In genomic region chr19:45448887-45449299, GRCh38 we compare ENCODE assay signal across 10 cellular contexts. TPM values are rescaled to one million over a fixed set of nuclear protein-coding genes. Genes with fewer than 3 reads are reported as not detected.
DNase-seq lines count a peak whose midpoint lies in the region; ATAC-seq, FAIRE-seq and TF ChIP-seq lines count a peak whose summit lies in the region.
"Had no signal": no experiment of that assay in that cellular context is flagged by ENCODE, and none has a peak within 500 bp of the region (broad histone marks: within the 10 kb centered on the region; RNA-seq: fewer than 3 reads in every experiment).

No MANE protein-coding gene starts in this region.

- ATAC-seq in HepG2 (no peak), right lobe of liver (no peak), HG02763 (IDR thresholded peaks at IDR 0.05; ENCODE audit: unreplicated experiment) (no peak), GM18858 (IDR thresholded peaks at IDR 0.05; ENCODE audit: unreplicated experiment) (no peak)

- H3K4me3 ChIP-seq in HepG2 (replicated peaks in 1 of 3; ENCODE audit: insufficient read depth in 1 of 3, low read depth in 2 of 3, low read length in 3 of 3) (peak overlapping the region in 1 of 3 experiments; percentile 32; a peak in 2 of 6 replicates), right lobe of liver (no peak overlapping the region)

- H4K20me1 ChIP-seq in HepG2 (ENCODE audit: insufficient read depth, low read length): no peaks in the 10 kb centered on the region

- TF ChIP-seq RAD21 in HepG2 (CRISPR knock-in tag; IDR thresholded peaks at IDR 0.05): no peak

- intact Hi-C loops in HepG2 (cut with micrococcal nuclease; ENCODE audit: unreplicated experiment): no loop called here
- intact Hi-C loops in right lobe of liver (cut with DNase I): no loop called here

- no peak overlapping the region for H2AFZ ChIP-seq in HepG2 (ENCODE audit: low read length)
- H2AFZ ChIP-seq: parathyroid adenoma had no signal

- no TSS peak for BruUV-seq in HepG2 (replicated peaks; lab: Mats Ljungman, UMichigan)

- H3K4me1 Mint-ChIP-seq in activated naive CD8-positive, alpha-beta T cell treated with anti-CD3 and anti-CD28 coated beads for 36 hours: peaks cover 36% of the 10 kb centered on the region

- no peaks in the 10 kb centered on the region for H3K79me2 ChIP-seq in HepG2 (ENCODE audit: insufficient read depth, low read length)

- H3K27ac ChIP-seq in HepG2 (ENCODE audit: extremely low read length, insufficient read depth, low read length): peak overlapping the region; percentile 17
- H3K27ac ChIP-seq in right lobe of liver: no peak overlapping the region
- H3K27ac ChIP-seq: parathyroid adenoma had no signal

- H3K4me3 Mint-ChIP-seq in activated naive CD8-positive, alpha-beta T cell treated with anti-CD3 and anti-CD28 coated beads for 36 hours: peak overlapping the region; percentile 46

- DNase-seq in HepG2 (ENCODE audit: low spot score) (peak; percentile 60), right lobe of liver (no peak), kidney tubule cell (ENCODE audit: low spot score) (peak; percentile 32), urothelium cell line (ENCODE audit: low spot score) (peak; percentile 18), NCI-H2196 (lab: John Stamatoyannopoulos, UW; ENCODE audit: unreplicated experiment) (no peak)
- DNase-seq in activated naive CD8-positive, alpha-beta T cell treated with anti-CD3 and anti-CD28 coated beads for 36 hours: no peak
- DNase-seq: DMS79 had no signal

- whole genome bisulfite sequencing in HepG2 (ENCODE audit: low lambda C conversion rate): 5% methylated on average over 7 of the region's 7 CpGs
- 69% methylated on average over 7 of the region's 7 CpGs for WGBS in right lobe of liver (ENCODE audit: insufficient coverage, low coverage, low lambda C conversion rate, missing lambda C conversion rate)

- FAIRE-seq in HepG2 (lab: Jason Lieb, UNC) (no peak), urothelium cell line (lab: Jason Lieb, UNC) (no peak)

- TF ChIP-seq CTCF in HepG2 (CRISPR knock-in tag; IDR thresholded peaks at IDR 0.05) (no peak), right lobe of liver (IDR thresholded peaks at IDR 0.05) (no peak)

- POLR2A ChIA-PET in HepG2 (lab: Yijun Ruan, JAX): interaction anchor here (0.6 to 2.1 kb wide), 2 partner anchors 9 to 19 kb away, joined by 3 to 7 read pairs; partner anchors contain the start of gene FOSB

- H3K27me3 ChIP-seq in HepG2 (ENCODE audit: control insufficient read depth in 1 of 2, insufficient read depth in 2 of 2, low read length in 2 of 2) (peaks cover 0 to 8% of the 10 kb centered on the region in 2 experiments; a peak in 4 of 5 replicates), right lobe of liver (no peaks in the 10 kb centered on the region)

- no peaks in the 10 kb centered on the region for H3K27me3 Mint-ChIP-seq in activated naive CD8-positive, alpha-beta T cell treated with anti-CD3 and anti-CD28 coated beads for 36 hours

- H3K27ac Mint-ChIP-seq in activated naive CD8-positive, alpha-beta T cell treated with anti-CD3 and anti-CD28 coated beads for 36 hours: no peak overlapping the region

- H3K36me3 Mint-ChIP-seq in activated naive CD8-positive, alpha-beta T cell treated with anti-CD3 and anti-CD28 coated beads for 36 hours: peaks cover 9% of the 10 kb centered on the region

- H3K36me3 ChIP-seq in HepG2 (replicated peaks in 1 of 2; ENCODE audit: control insufficient read depth in 1 of 2, insufficient read depth in 2 of 2, low read length in 2 of 2) (no peaks in the 10 kb centered on the region), right lobe of liver (no peaks in the 10 kb centered on the region)

- TF ChIP-seq POLR2A in HepG2 (IDR thresholded peaks at IDR 0.05; ENCODE audit: insufficient read depth in 1 of 2, low read depth in 2 of 2, low read length in 2 of 2) (no peak), right lobe of liver (IDR thresholded peaks at IDR 0.05) (no peak)

- CTCF ChIA-PET in HepG2 (lab: Yijun Ruan, JAX; ENCODE audit: low intra/inter-chr PET ratio, low total read pairs): no interaction called here

- H3K9me3 ChIP-seq in HepG2 (ENCODE audit: low read length): no peaks in the 10 kb centered on the region
- H3K9me3 ChIP-seq in right lobe of liver: no peaks in the 10 kb centered on the region

- in situ Hi-C loops in HepG2 (cut with HindIII; ENCODE audit: extremely low pct_ligation_motif_present, low pct_unique_long_range_greater_than_20kb): no loop called here

- no peaks in the 10 kb centered on the region for H3K9me3 Mint-ChIP-seq in activated naive CD8-positive, alpha-beta T cell treated with anti-CD3 and anti-CD28 coated beads for 36 hours

- H3K4me2 ChIP-seq in HepG2 (ENCODE audit: low read depth, low read length): peak overlapping the region; percentile 59

- H3K4me1 ChIP-seq in HepG2 (ENCODE audit: insufficient read depth, low read length) (peaks cover 91% of the 10 kb centered on the region), right lobe of liver (peaks cover 0 to 12% (median 6%) of the 10 kb centered on the region in 4 donors)

- TF ChIP-seq EP300 in HepG2 (IDR thresholded peaks at IDR 0.05; ENCODE audit: low read depth in 2 of 2, low read length in 2 of 2) (no peak), HepG2 (CRISPR knock-in tag; IDR thresholded peaks at IDR 0.05; ENCODE audit: borderline replicate concordance) (no peak)

- peak overlapping the region; percentile 55 for H3K9ac ChIP-seq in HepG2 (ENCODE audit: insufficient read depth, low read depth, low read length)
- H3K9ac ChIP-seq: parathyroid adenoma had no signal

RNA-seq across cellular contexts. Expression of gene FOSB, which starts 18.9 kb away (rescaled TPM):
- total RNA-seq in HepG2 (2016; rRNA removed; fragmentation: Illumina TruSeq; extraction: Trizol) (0.21 and 6.0 TPM in 2 replicates), right lobe of liver (1 to 10 TPM in 1 of 6 experiments, under 1 TPM in 5; 0.19 to 1.2 (median 0.44) TPM)
- total RNA-seq in HepG2 (2016; cell fraction: cytosol; rRNA removed; fragmentation: Illumina TruSeq; extraction: Trizol; ENCODE audit: low read depth): 0.79 and 0.91 TPM in 2 replicates
- total RNA-seq in HepG2 (2016; cell fraction: insoluble cytoplasmic fraction; rRNA removed; fragmentation: Illumina TruSeq; extraction: Trizol): 0.37 and 5.7 TPM in 2 replicates
- total RNA-seq in HepG2 (2016; cell fraction: membrane; rRNA removed; fragmentation: Illumina TruSeq; extraction: Trizol): 0.93 and 1.2 TPM in 2 replicates
- total RNA-seq in HepG2 (2016; cell fraction: nucleus; rRNA removed; fragmentation: Illumina TruSeq; extraction: Trizol): 17.8 and 18.2 TPM in 2 replicates
- 2.8 TPM in 2 replicates for polyA plus RNA-seq in HepG2 (2011; rRNA removed)
- polyA plus RNA-seq in HepG2 (2011; cell fraction: cytosol; rRNA removed): 0.67 and 0.69 TPM in 2 replicates
- polyA plus RNA-seq in HepG2 (2011; cell fraction: nucleus; rRNA removed): 23.1 and 35.9 TPM in 2 replicates
- polyA plus RNA-seq in HepG2 (2012): 0.51 and 1.1 TPM in 2 replicates
- polyA plus RNA-seq in HepG2 (2016; cell fraction: cytosol; fragmentation: Illumina TruSeq; extraction: Trizol; ENCODE audit: low read depth): not detected in 2 replicates
- polyA plus RNA-seq in HepG2 (2016; cell fraction: insoluble cytoplasmic fraction; fragmentation: Illumina TruSeq; extraction: Trizol; ENCODE audit: low read depth): 0.35 and 0.74 TPM in 2 replicates
- polyA plus RNA-seq in HepG2 (2016; cell fraction: membrane; fragmentation: Illumina TruSeq; extraction: Trizol; ENCODE audit: low read depth): 0.17 and 0.41 TPM in 2 replicates
- 17.9 and 36.0 TPM in 2 replicates for polyA plus RNA-seq in HepG2 (2016; cell fraction: nucleus; fragmentation: Illumina TruSeq; extraction: Trizol; ENCODE audit: insufficient read depth, low read depth)
- polyA minus RNA-seq in HepG2 (2011; rRNA and poly(A)+ RNA removed; ENCODE audit: low replicate concordance): 16.2 and 24.3 TPM in 2 replicates
- polyA minus RNA-seq in HepG2 (2011; cell fraction: cytosol; rRNA and poly(A)+ RNA removed): 1.5 and 2.2 TPM in 2 replicates
- 32.3 and 48.2 TPM in 2 replicates for polyA minus RNA-seq in HepG2 (2011; cell fraction: nucleus; rRNA and poly(A)+ RNA removed)
- 10 to 100 TPM in 1 of 2 experiments, 1 to 10 TPM in 1; 9.7 to 10.5 TPM for total RNA-seq in activated naive CD8-positive, alpha-beta T cell treated with anti-CD3 and anti-CD28 coated beads for 36 hours

RNA-seq across cellular contexts. Expression of gene ERCC1, which starts 25.2 kb away (rescaled TPM):
- 39.3 and 40.0 TPM in 2 replicates for total RNA-seq in HepG2 (2016; rRNA removed; fragmentation: Illumina TruSeq; extraction: Trizol)
- total RNA-seq in HepG2 (2016; cell fraction: cytosol; rRNA removed; fragmentation: Illumina TruSeq; extraction: Trizol; ENCODE audit: low read depth): 45.6 and 63.1 TPM in 2 replicates
- 33.8 and 46.8 TPM in 2 replicates for total RNA-seq in HepG2 (2016; cell fraction: insoluble cytoplasmic fraction; rRNA removed; fragmentation: Illumina TruSeq; extraction: Trizol)
- 47.2 and 50.6 TPM in 2 replicates for total RNA-seq in HepG2 (2016; cell fraction: membrane; rRNA removed; fragmentation: Illumina TruSeq; extraction: Trizol)
- 15.5 and 16.4 TPM in 2 replicates for total RNA-seq in HepG2 (2016; cell fraction: nucleus; rRNA removed; fragmentation: Illumina TruSeq; extraction: Trizol)
- 66.4 and 76.6 TPM in 2 replicates for polyA plus RNA-seq in HepG2 (2011; rRNA removed)
- 48.2 and 78.5 TPM in 2 replicates for polyA plus RNA-seq in HepG2 (2011; cell fraction: cytosol; rRNA removed)
- 84.4 and 86.6 TPM in 2 replicates for polyA plus RNA-seq in HepG2 (2011; cell fraction: nucleus; rRNA removed)
- 38.8 and 40.5 TPM in 2 replicates for polyA plus RNA-seq in HepG2 (2012)
- 57.8 and 73.2 TPM in 2 replicates for polyA plus RNA-seq in HepG2 (2016; cell fraction: cytosol; fragmentation: Illumina TruSeq; extraction: Trizol; ENCODE audit: low read depth)
- 53.9 and 54.0 TPM in 2 replicates for polyA plus RNA-seq in HepG2 (2016; cell fraction: insoluble cytoplasmic fraction; fragmentation: Illumina TruSeq; extraction: Trizol; ENCODE audit: low read depth)
- polyA plus RNA-seq in HepG2 (2016; cell fraction: membrane; fragmentation: Illumina TruSeq; extraction: Trizol; ENCODE audit: low read depth): 53.9 and 61.0 TPM in 2 replicates
- 40.4 and 44.1 TPM in 2 replicates for polyA plus RNA-seq in HepG2 (2016; cell fraction: nucleus; fragmentation: Illumina TruSeq; extraction: Trizol; ENCODE audit: insufficient read depth, low read depth)
- polyA minus RNA-seq in HepG2 (2011; rRNA and poly(A)+ RNA removed; ENCODE audit: low replicate concordance): 68.2 and 77.1 TPM in 2 replicates
- 28.0 and 42.8 TPM in 2 replicates for polyA minus RNA-seq in HepG2 (2011; cell fraction: cytosol; rRNA and poly(A)+ RNA removed)
- 23.7 and 24.2 TPM in 2 replicates for polyA minus RNA-seq in HepG2 (2011; cell fraction: nucleus; rRNA and poly(A)+ RNA removed)
- 10 to 100 TPM; 19.2 to 29.4 (median 22.6) TPM for total RNA-seq in right lobe of liver
- total RNA-seq in activated naive CD8-positive, alpha-beta T cell treated with anti-CD3 and anti-CD28 coated beads for 36 hours: 10 to 100 TPM; 50.0 to 53.2 TPM

RNA-seq across cellular contexts. Expression of gene POLR1G, which starts 42.4 kb away (rescaled TPM):
- total RNA-seq in HepG2 (2016; rRNA removed; fragmentation: Illumina TruSeq; extraction: Trizol) (20.8 and 23.3 TPM in 2 replicates), right lobe of liver (1 to 10 TPM; 1.3 to 4.5 (median 3.2) TPM)
- 2.6 TPM in 2 replicates for total RNA-seq in HepG2 (2016; cell fraction: cytosol; rRNA removed; fragmentation: Illumina TruSeq; extraction: Trizol; ENCODE audit: low read depth)
- total RNA-seq in HepG2 (2016; cell fraction: insoluble cytoplasmic fraction; rRNA removed; fragmentation: Illumina TruSeq; extraction: Trizol): 19.8 and 20.1 TPM in 2 replicates
- total RNA-seq in HepG2 (2016; cell fraction: membrane; rRNA removed; fragmentation: Illumina TruSeq; extraction: Trizol): 7.7 and 8.2 TPM in 2 replicates
- 9.2 and 11.6 TPM in 2 replicates for total RNA-seq in HepG2 (2016; cell fraction: nucleus; rRNA removed; fragmentation: Illumina TruSeq; extraction: Trizol)
- 3.5 and 4.3 TPM in 2 replicates for polyA plus RNA-seq in HepG2 (2011; rRNA removed)
- polyA plus RNA-seq in HepG2 (2011; cell fraction: cytosol; rRNA removed): 2.5 and 3.4 TPM in 2 replicates
- 2.3 and 2.6 TPM in 2 replicates for polyA plus RNA-seq in HepG2 (2011; cell fraction: nucleus; rRNA removed)
- polyA plus RNA-seq in HepG2 (2012): 3.3 and 3.7 TPM in 2 replicates
- 1.6 and 1.7 TPM in 2 replicates for polyA plus RNA-seq in HepG2 (2016; cell fraction: cytosol; fragmentation: Illumina TruSeq; extraction: Trizol; ENCODE audit: low read depth)
- 21.9 and 22.7 TPM in 2 replicates for polyA plus RNA-seq in HepG2 (2016; cell fraction: insoluble cytoplasmic fraction; fragmentation: Illumina TruSeq; extraction: Trizol; ENCODE audit: low read depth)
- polyA plus RNA-seq in HepG2 (2016; cell fraction: membrane; fragmentation: Illumina TruSeq; extraction: Trizol; ENCODE audit: low read depth): 5.1 and 5.5 TPM in 2 replicates
- polyA plus RNA-seq in HepG2 (2016; cell fraction: nucleus; fragmentation: Illumina TruSeq; extraction: Trizol; ENCODE audit: insufficient read depth, low read depth): 16.0 and 16.6 TPM in 2 replicates
- polyA minus RNA-seq in HepG2 (2011; rRNA and poly(A)+ RNA removed; ENCODE audit: low replicate concordance): 4.8 and 9.0 TPM in 2 replicates
- polyA minus RNA-seq in HepG2 (2011; cell fraction: cytosol; rRNA and poly(A)+ RNA removed): 4.7 and 6.7 TPM in 2 replicates
- 1.7 and 1.9 TPM in 2 replicates for polyA minus RNA-seq in HepG2 (2011; cell fraction: nucleus; rRNA and poly(A)+ RNA removed)
- 10 to 100 TPM; 27.0 to 27.1 TPM for total RNA-seq in activated naive CD8-positive, alpha-beta T cell treated with anti-CD3 and anti-CD28 coated beads for 36 hours

RNA-seq across cellular contexts. Expression of gene PPP1R13L, which starts 44.0 kb away (rescaled TPM):
- 1.3 and 1.6 TPM in 2 replicates for total RNA-seq in HepG2 (2016; rRNA removed; fragmentation: Illumina TruSeq; extraction: Trizol)
- 1.1 TPM in 2 replicates for total RNA-seq in HepG2 (2016; cell fraction: cytosol; rRNA removed; fragmentation: Illumina TruSeq; extraction: Trizol; ENCODE audit: low read depth)
- total RNA-seq in HepG2 (2016; cell fraction: insoluble cytoplasmic fraction; rRNA removed; fragmentation: Illumina TruSeq; extraction: Trizol): 1.5 and 1.9 TPM in 2 replicates
- total RNA-seq in HepG2 (2016; cell fraction: membrane; rRNA removed; fragmentation: Illumina TruSeq; extraction: Trizol): 2.2 and 2.4 TPM in 2 replicates
- total RNA-seq in HepG2 (2016; cell fraction: nucleus; rRNA removed; fragmentation: Illumina TruSeq; extraction: Trizol): 3.1 and 3.3 TPM in 2 replicates
- 6.6 and 8.8 TPM in 2 replicates for polyA plus RNA-seq in HepG2 (2011; rRNA removed)
- 3.8 and 5.5 TPM in 2 replicates for polyA plus RNA-seq in HepG2 (2011; cell fraction: cytosol; rRNA removed)
- 38.9 and 47.2 TPM in 2 replicates for polyA plus RNA-seq in HepG2 (2011; cell fraction: nucleus; rRNA removed)
- 18.0 and 19.6 TPM in 2 replicates for polyA plus RNA-seq in HepG2 (2012)
- polyA plus RNA-seq in HepG2 (2016; cell fraction: cytosol; fragmentation: Illumina TruSeq; extraction: Trizol; ENCODE audit: low read depth): 0.78 and 1.1 TPM in 2 replicates
- 3.8 and 3.9 TPM in 2 replicates for polyA plus RNA-seq in HepG2 (2016; cell fraction: insoluble cytoplasmic fraction; fragmentation: Illumina TruSeq; extraction: Trizol; ENCODE audit: low read depth)
- polyA plus RNA-seq in HepG2 (2016; cell fraction: membrane; fragmentation: Illumina TruSeq; extraction: Trizol; ENCODE audit: low read depth): 1.6 and 1.9 TPM in 2 replicates
- polyA plus RNA-seq in HepG2 (2016; cell fraction: nucleus; fragmentation: Illumina TruSeq; extraction: Trizol; ENCODE audit: insufficient read depth, low read depth): 8.3 and 10.5 TPM in 2 replicates
- polyA minus RNA-seq in HepG2 (2011; rRNA and poly(A)+ RNA removed; ENCODE audit: low replicate concordance): 6.9 and 17.3 TPM in 2 replicates
- polyA minus RNA-seq in HepG2 (2011; cell fraction: cytosol; rRNA and poly(A)+ RNA removed): 13.4 and 14.9 TPM in 2 replicates
- 8.0 and 9.2 TPM in 2 replicates for polyA minus RNA-seq in HepG2 (2011; cell fraction: nucleus; rRNA and poly(A)+ RNA removed)
- total RNA-seq in right lobe of liver: 10 to 100 TPM in 4 of 6 experiments, 1 to 10 TPM in 2; 6.9 to 22.9 (median 14.6) TPM
- 1 to 10 TPM; 3.6 to 4.7 TPM for total RNA-seq in activated naive CD8-positive, alpha-beta T cell treated with anti-CD3 and anti-CD28 coated beads for 36 hours

RNA-seq across cellular contexts. Expression of gene RTN2, which starts 48.0 kb away (rescaled TPM):
- 2.1 and 2.9 TPM in 2 replicates for total RNA-seq in HepG2 (2016; rRNA removed; fragmentation: Illumina TruSeq; extraction: Trizol)
- total RNA-seq in HepG2 (2016; cell fraction: cytosol; rRNA removed; fragmentation: Illumina TruSeq; extraction: Trizol; ENCODE audit: low read depth): 5.1 and 6.2 TPM in 2 replicates
- 2.0 and 3.5 TPM in 2 replicates for total RNA-seq in HepG2 (2016; cell fraction: insoluble cytoplasmic fraction; rRNA removed; fragmentation: Illumina TruSeq; extraction: Trizol)
- total RNA-seq in HepG2 (2016; cell fraction: membrane; rRNA removed; fragmentation: Illumina TruSeq; extraction: Trizol): 6.2 and 8.3 TPM in 2 replicates
- total RNA-seq in HepG2 (2016; cell fraction: nucleus; rRNA removed; fragmentation: Illumina TruSeq; extraction: Trizol): 2.3 and 2.8 TPM in 2 replicates
- polyA plus RNA-seq in HepG2 (2011; rRNA removed): 17.1 and 18.0 TPM in 2 replicates
- 13.2 and 17.0 TPM in 2 replicates for polyA plus RNA-seq in HepG2 (2011; cell fraction: cytosol; rRNA removed)
- polyA plus RNA-seq in HepG2 (2011; cell fraction: nucleus; rRNA removed): 12.6 and 14.7 TPM in 2 replicates
- polyA plus RNA-seq in HepG2 (2012): 11.2 and 15.2 TPM in 2 replicates
- 8.6 and 9.5 TPM in 2 replicates for polyA plus RNA-seq in HepG2 (2016; cell fraction: cytosol; fragmentation: Illumina TruSeq; extraction: Trizol; ENCODE audit: low read depth)
- 3.9 and 4.7 TPM in 2 replicates for polyA plus RNA-seq in HepG2 (2016; cell fraction: insoluble cytoplasmic fraction; fragmentation: Illumina TruSeq; extraction: Trizol; ENCODE audit: low read depth)
- polyA plus RNA-seq in HepG2 (2016; cell fraction: membrane; fragmentation: Illumina TruSeq; extraction: Trizol; ENCODE audit: low read depth): 9.5 and 9.7 TPM in 2 replicates
- 11.0 and 11.5 TPM in 2 replicates for polyA plus RNA-seq in HepG2 (2016; cell fraction: nucleus; fragmentation: Illumina TruSeq; extraction: Trizol; ENCODE audit: insufficient read depth, low read depth)
- 6.0 and 30.0 TPM in 2 replicates for polyA minus RNA-seq in HepG2 (2011; rRNA and poly(A)+ RNA removed; ENCODE audit: low replicate concordance)
- 7.6 and 8.3 TPM in 2 replicates for polyA minus RNA-seq in HepG2 (2011; cell fraction: cytosol; rRNA and poly(A)+ RNA removed)
- 7.1 and 7.6 TPM in 2 replicates for polyA minus RNA-seq in HepG2 (2011; cell fraction: nucleus; rRNA and poly(A)+ RNA removed)
- 1 to 10 TPM; 1.5 to 7.2 (median 2.9) TPM for total RNA-seq in right lobe of liver
- 1 to 10 TPM; 1.3 to 1.8 TPM for total RNA-seq in activated naive CD8-positive, alpha-beta T cell treated with anti-CD3 and anti-CD28 coated beads for 36 hours

Comparison
In these comparisons a context has a peak if more than half of its experiments do, and no peak if none do; other contexts are left out.
1. DNase-seq: peak in HepG2 (single experiment), kidney tubule cell (single experiment) and urothelium cell line (single experiment); none in right lobe of liver (0 of 3), activated naive CD8-positive, alpha-beta T cell treated with anti-CD3 and anti-CD28 coated beads for 36 hours (single experiment) and NCI-H2196 (single experiment).